ENCODE assay signal across 13 cellular contexts in the genomic region with DNA sequence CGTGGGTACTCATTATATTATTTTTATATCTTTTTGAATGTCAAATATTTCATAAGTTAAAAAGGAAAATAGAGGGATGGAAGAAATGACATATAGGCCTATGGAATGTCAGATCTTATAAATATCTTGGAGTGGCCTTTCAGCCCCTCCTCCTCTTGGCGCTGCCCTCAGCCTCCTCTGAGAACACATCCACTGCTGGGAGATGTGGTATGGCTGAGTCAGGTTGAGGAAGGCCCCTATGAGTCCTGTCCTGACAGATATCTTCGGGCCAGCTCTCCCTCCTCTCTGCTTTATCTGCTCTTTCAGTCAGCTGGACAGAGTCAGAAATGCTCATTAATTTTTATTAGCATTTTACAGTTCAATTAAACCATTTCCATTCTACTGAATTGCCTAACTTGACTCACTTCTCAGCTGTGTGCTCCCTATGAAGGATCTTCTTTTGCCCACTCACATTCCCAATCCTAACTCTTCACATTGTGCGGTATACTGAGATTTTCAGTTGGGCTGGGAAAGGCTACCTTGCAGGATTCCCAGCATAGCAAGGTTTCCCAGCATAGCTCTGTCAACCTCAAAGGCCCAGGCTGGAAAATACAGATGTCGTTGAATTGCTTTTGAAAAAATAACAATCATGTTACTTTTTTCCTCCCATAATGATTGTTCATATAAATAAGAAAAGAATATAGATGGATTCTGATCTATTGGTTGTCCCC.
DNase-seq lines count a peak whose midpoint lies in the region; ATAC-seq and TF ChIP-seq lines count a peak whose summit lies in the region.
"Had no signal": no experiment of that assay in that cellular context is flagged by ENCODE, and none has a peak within 500 bp of the region (broad histone marks: within the 10 kb centered on the region; RNA-seq: fewer than 3 reads in every experiment).

No MANE protein-coding gene starts in this region.

- no peak overlapping the region for H2BK5ac ChIP-seq in mesendoderm (ENCODE audit: low read length)

- TF ChIP-seq CTCF in AG04450 (IDR thresholded peaks at IDR 0.05; ENCODE audit: low read depth, low read length) (no peak), cardiac fibroblast (IDR thresholded peaks at IDR 0.05; ENCODE audit: low read depth, low read length) (no peak)

- H2BK120ac ChIP-seq in mesendoderm (ENCODE audit: low read depth, low read length) = no peak overlapping the region

- no peak overlapping the region for H3K4me2 ChIP-seq in mesendoderm (ENCODE audit: low read length)

- peak; percentile 32 for DNase-seq in AG04450 (ENCODE audit: low read depth, low spot score)
- peak; percentile 46 for DNase-seq in HS-5 (ENCODE audit: low read depth)
- peak; percentile 70 to 85 for DNase-seq in cardiac fibroblast (ENCODE audit: low read depth in 2 of 2)
- peak; percentile 7 for DNase-seq in mesendoderm
- no peak for DNase-seq in foreskin melanocyte
- no peak for DNase-seq in D341Med (ENCODE audit: low spot score)
- DNase-seq: glutamatergic neuron; GOT3; NCI-H1417 treated with DMSO at 0.1 percent for 48 hours; stimulated activated CD8-positive, alpha-beta memory T cell treated with anti-CD3 and anti-CD28 coated beads, Interleukin-4, amount 100 ng/mL, for 48 hours had no signal

- CTCF ChIA-PET in AG04450 (lab: Charles Lee) = interaction anchor here (0.7 kb wide), 1 partner anchor 401 kb away, joined by 3 read pairs; no protein-coding TSS in a partner anchor

- H4K5ac ChIP-seq in mesendoderm (ENCODE audit: low read length) = no peak overlapping the region

- POLR2A ChIA-PET in AG04450 (lab: Yijun Ruan, JAX) = no interaction called here

- no peak overlapping the region for H2AK5ac ChIP-seq in mesendoderm (ENCODE audit: low read length)

- no peak overlapping the region for H3K56ac ChIP-seq in mesendoderm (ENCODE audit: low read length)

- H3K4me3 ChIP-seq in AG04450 (ENCODE audit: low read depth, low read length) (no peak overlapping the region), cardiac fibroblast (replicated peaks in 1 of 2; ENCODE audit: low read depth in 2 of 2, low read length in 2 of 2) (no peak overlapping the region), mesendoderm (ENCODE audit: low read length) (no peak overlapping the region)

- H2BK15ac ChIP-seq in mesendoderm (replicated peaks; ENCODE audit: low read depth) = no peak overlapping the region

- no peaks in the 10 kb centered on the region for H3K79me2 ChIP-seq in mesendoderm (ENCODE audit: control insufficient read depth, insufficient read depth, low read length)

- H4K8ac ChIP-seq in mesendoderm (ENCODE audit: low read depth, low read length) = no peak overlapping the region

- no peak overlapping the region for H3K18ac ChIP-seq in mesendoderm (ENCODE audit: low read length)

- no CpG with 5 or more reads among the region's 5 CpGs for WGBS in mesendoderm (ENCODE audit: extremely low coverage, insufficient coverage, low lambda C conversion rate)

- H3K4ac ChIP-seq in mesendoderm (ENCODE audit: low read depth, low read length) = no peak overlapping the region

- H3K27me3 ChIP-seq in AG04450 (ENCODE audit: control insufficient read depth, insufficient read depth, low read length) (no peaks in the 10 kb centered on the region), mesendoderm (ENCODE audit: insufficient read depth, low read length, poor library complexity) (no peaks in the 10 kb centered on the region)

- H3K9me3 ChIP-seq in AG04450 (ENCODE audit: control insufficient read depth, insufficient read depth, low read length) = no peaks in the 10 kb centered on the region

- ATAC-seq in HG02852 (IDR thresholded peaks at IDR 0.05; ENCODE audit: unreplicated experiment) (no peak), HG03378 (IDR thresholded peaks at IDR 0.05; ENCODE audit: unreplicated experiment) (no peak)
- ATAC-seq: left colon had no signal

- no peak overlapping the region for H3K23ac ChIP-seq in mesendoderm (ENCODE audit: low read length)

- no peaks in the 10 kb centered on the region for H3K36me3 ChIP-seq in mesendoderm (ENCODE audit: control insufficient read depth, insufficient read depth, low read length)

- no peak overlapping the region for H3K9ac ChIP-seq in mesendoderm (ENCODE audit: low read length)

- H3K4me1 ChIP-seq in mesendoderm (ENCODE audit: control insufficient read depth, low read depth, low read length) = no peaks in the 10 kb centered on the region

- no peaks in the 10 kb centered on the region for H3K79me1 ChIP-seq in mesendoderm (ENCODE audit: low read length)

- H3K27ac ChIP-seq in AG04450 (ENCODE audit: low read depth, low read length) (peak overlapping the region; percentile 73), mesendoderm (ENCODE audit: low read depth, low read length) (no peak overlapping the region)

Comparison
In these comparisons a context has a peak if more than half of its experiments do, and no peak if none do; other contexts are left out.
1. DNase-seq: peak in AG04450 (single experiment), HS-5 (single experiment), cardiac fibroblast (2 of 2) and mesendoderm (single experiment); none in foreskin melanocyte (single experiment) and D341Med (single experiment).